Comparison of ENCODE assay signal across 8 cellular contexts in genomic region chr1:166975361-166976129, GRCh38. TPM values are rescaled to one million over a fixed set of nuclear protein-coding genes. Genes with fewer than 3 reads are reported as not detected.
DNase-seq lines count a peak whose midpoint lies in the region; ATAC-seq and TF ChIP-seq lines count a peak whose summit lies in the region.

A gene with protein sequence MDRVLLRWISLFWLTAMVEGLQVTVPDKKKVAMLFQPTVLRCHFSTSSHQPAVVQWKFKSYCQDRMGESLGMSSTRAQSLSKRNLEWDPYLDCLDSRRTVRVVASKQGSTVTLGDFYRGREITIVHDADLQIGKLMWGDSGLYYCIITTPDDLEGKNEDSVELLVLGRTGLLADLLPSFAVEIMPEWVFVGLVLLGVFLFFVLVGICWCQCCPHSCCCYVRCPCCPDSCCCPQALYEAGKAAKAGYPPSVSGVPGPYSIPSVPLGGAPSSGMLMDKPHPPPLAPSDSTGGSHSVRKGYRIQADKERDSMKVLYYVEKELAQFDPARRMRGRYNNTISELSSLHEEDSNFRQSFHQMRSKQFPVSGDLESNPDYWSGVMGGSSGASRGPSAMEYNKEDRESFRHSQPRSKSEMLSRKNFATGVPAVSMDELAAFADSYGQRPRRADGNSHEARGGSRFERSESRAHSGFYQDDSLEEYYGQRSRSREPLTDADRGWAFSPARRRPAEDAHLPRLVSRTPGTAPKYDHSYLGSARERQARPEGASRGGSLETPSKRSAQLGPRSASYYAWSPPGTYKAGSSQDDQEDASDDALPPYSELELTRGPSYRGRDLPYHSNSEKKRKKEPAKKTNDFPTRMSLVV (minus strand): TSS chr1:166975540. CDS start chr1:166975268, 272 bp downstream.

- ATAC-seq in HG02852 (IDR thresholded peaks at IDR 0.05; ENCODE audit: unreplicated experiment): peak; percentile 54
- ATAC-seq in naive B cell (ENCODE audit: low read depth in 2 of 2): peak; percentile 86 to 89
- peak; percentile 70 to 78 for ATAC-seq in stimulated activated naive B cell treated with anti-CD40 and anti-IgM and Interleukin-4, amounts not matched to agents 10 μg/mL and 1 μg/mL and 100 μg/mL, for 72 hours (replicated peaks)

- H3K27me3 Mint-ChIP-seq in naive B cell: peaks cover 41 to 56% (median 53%) of the 10 kb centered on the region in 3 donors
- H3K27me3 Mint-ChIP-seq in stimulated activated naive B cell treated with anti-CD40 and anti-IgM and Interleukin-4, amounts not matched to agents 10 μg/mL and 1 μg/mL and 100 μg/mL, for 72 hours: peaks cover 48 to 49% of the 10 kb centered on the region in 2 donors

- H3K4me3 ChIP-seq in esophagus muscularis mucosa: peak within 1 kb of the TSS; percentile 76 to 92 (median 82)

- no peak for TF ChIP-seq CTCF in esophagus muscularis mucosa (IDR thresholded peaks at IDR 0.05)

- no peak for TF ChIP-seq EP300 in esophagus muscularis mucosa (IDR thresholded peaks at IDR 0.05)

- peaks cover 0 to 4% (median 0%) of the 10 kb centered on the region in 4 donors for H3K27me3 ChIP-seq in esophagus muscularis mucosa

- intact Hi-C loops in esophagus muscularis mucosa (cut with DNase I): loop anchor here (5.0 kb wide), 2 partner anchors 53 to 82 kb away; no protein-coding TSS in a partner anchor

- DNase-seq in DMS153 treated with DMSO at 0.1 percent for 48 hours (lab: John Stamatoyannopoulos, UW; ENCODE audit: unreplicated experiment) (peak; percentile 51), DMS153 (lab: John Stamatoyannopoulos, UW) (no peak), NCI-H526 treated with DMSO at 0.1 percent for 48 hours (lab: John Stamatoyannopoulos, UW) (peak; percentile 48), activated T-cell treated with anti-CD3 and anti-CD28 coated beads for 48 hours (ENCODE audit: low read depth) (peak; percentile 52), esophagus muscularis mucosa (ENCODE audit: extremely low spot score) (peak; percentile 92), naive B cell (peak; percentile 45)
- peak; percentile 28 for DNase-seq in stimulated activated naive B cell treated with anti-CD40 and anti-IgM and Interleukin-4, amounts not matched to agents 10 μg/mL and 1 μg/mL and 100 μg/mL, for 72 hours

- H3K36me3 ChIP-seq in esophagus muscularis mucosa: no peaks in the 10 kb centered on the region

- H3K9me3 ChIP-seq in esophagus muscularis mucosa: no peaks in the 10 kb centered on the region

- peak within 1 kb of the TSS; percentile 77 to 93 (median 84) for H3K4me3 Mint-ChIP-seq in naive B cell
- peak within 1 kb of the TSS; percentile 83 to 87 for H3K4me3 Mint-ChIP-seq in stimulated activated naive B cell treated with anti-CD40 and anti-IgM and Interleukin-4, amounts not matched to agents 10 μg/mL and 1 μg/mL and 100 μg/mL, for 72 hours

- peak within 1 kb of the TSS in 2 of 6 donors; percentile 5 to 37 for H3K27ac Mint-ChIP-seq in naive B cell
- peak within 1 kb of the TSS; percentile 67 for H3K27ac Mint-ChIP-seq in stimulated activated naive B cell treated with anti-CD40 and anti-IgM and Interleukin-4, amounts not matched to agents 10 μg/mL and 1 μg/mL and 100 μg/mL, for 72 hours

- peaks cover 13 to 20% (median 19%) of the 10 kb centered on the region in 3 donors for H3K4me1 Mint-ChIP-seq in naive B cell
- peaks cover 18 to 33% of the 10 kb centered on the region in 2 donors for H3K4me1 Mint-ChIP-seq in stimulated activated naive B cell treated with anti-CD40 and anti-IgM and Interleukin-4, amounts not matched to agents 10 μg/mL and 1 μg/mL and 100 μg/mL, for 72 hours

- H3K27ac ChIP-seq in esophagus muscularis mucosa (replicated peaks in 1 of 4): peak within 1 kb of the TSS; percentile 84 to 86 (median 85)

- no peaks in the 10 kb centered on the region for H3K9me3 Mint-ChIP-seq in naive B cell
- no peaks in the 10 kb centered on the region for H3K9me3 Mint-ChIP-seq in stimulated activated naive B cell treated with anti-CD40 and anti-IgM and Interleukin-4, amounts not matched to agents 10 μg/mL and 1 μg/mL and 100 μg/mL, for 72 hours

- WGBS in esophagus muscularis mucosa: 2% methylated on average over 18 of the region's 97 CpGs

- H3K4me1 ChIP-seq in esophagus muscularis mucosa: peaks cover 11 to 33% (median 19%) of the 10 kb centered on the region in 4 donors

- no peaks in the 10 kb centered on the region for H3K36me3 Mint-ChIP-seq in naive B cell
- H3K36me3 Mint-ChIP-seq in stimulated activated naive B cell treated with anti-CD40 and anti-IgM and Interleukin-4, amounts not matched to agents 10 μg/mL and 1 μg/mL and 100 μg/mL, for 72 hours: no peaks in the 10 kb centered on the region

- TF ChIP-seq POLR2A in esophagus muscularis mucosa (IDR thresholded peaks at IDR 0.05; ENCODE audit: low read depth): no peak

RNA-seq across cellular contexts. Expression of the gene that starts here (rescaled TPM):
- total RNA-seq in esophagus muscularis mucosa: 10 to 100 TPM in 2 of 4 donors, 1 to 10 TPM in 2; 5.3 to 13.7 (median 9.4) TPM
- under 1 TPM in 1 of 6 donors, not detected in 5; 0.33 TPM for polyA plus RNA-seq in naive B cell (ENCODE audit: low read depth in 6 of 6)

Comparison
In these comparisons a context has a peak if more than half of its experiments do, and no peak if none do; other contexts are left out.
1. Peak in DNase-seq and ATAC-seq in naive B cell; RNA of the gene not detected or under 1 TPM.